10 cellular contexts compared by ENCODE assay signal in the genomic region with DNA sequence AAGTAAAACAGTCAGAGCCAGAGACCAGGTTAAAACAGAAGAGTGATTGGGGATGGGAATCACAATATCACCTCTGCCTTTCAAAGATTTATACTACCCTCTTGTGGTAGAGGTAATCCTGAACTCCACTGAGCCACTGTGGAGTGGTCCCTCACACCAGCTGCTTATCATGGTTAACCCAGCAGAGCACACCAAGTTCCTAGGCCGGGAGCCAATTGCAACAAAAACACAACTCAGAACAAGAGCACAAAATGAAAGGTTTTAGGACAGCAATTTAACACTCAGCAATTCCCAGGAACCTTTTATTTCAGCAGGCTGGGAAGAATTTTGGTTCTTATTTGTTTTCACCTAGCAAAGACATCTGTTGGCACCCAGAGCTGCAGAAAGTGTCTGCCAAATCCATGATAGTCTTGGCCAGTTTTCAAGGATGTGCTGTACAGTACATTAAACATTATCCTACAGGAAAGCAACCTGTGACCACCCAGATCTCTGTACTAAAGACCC.
DNase-seq lines count a peak whose midpoint lies in the region; ATAC-seq and FAIRE-seq lines count a peak whose summit lies in the region.
"Had no signal": no experiment of that assay in that cellular context is flagged by ENCODE, and none has a peak within 500 bp of the region (broad histone marks: within the 10 kb centered on the region; RNA-seq: fewer than 3 reads in every experiment).

No MANE protein-coding gene starts in this region.

- H3K27ac ChIP-seq in SJCRH30 (no peak overlapping the region), right cardiac atrium (ENCODE audit: low read length) (no peak overlapping the region)
- H3K27ac ChIP-seq: SJSA1 had no signal

- WGBS in right cardiac atrium = 5% methylated on average over 1 of the region's 1 CpG

- DNase-seq in NCI-H748 (lab: John Stamatoyannopoulos, UW; ENCODE audit: unreplicated experiment) (peak; percentile 27), NCI-H748 treated with DMSO at 0.1 percent for 48 hours (lab: John Stamatoyannopoulos, UW) (no peak), SJCRH30 (peak; percentile 27 to 56), right cardiac atrium (peak; percentile 44 to 83 (median 64)), urothelium cell line (ENCODE audit: low spot score) (peak; percentile 10), GM19238 (ENCODE audit: insufficient read length, low spot score) (no peak)
- DNase-seq in stimulated activated CD4-positive, alpha-beta T cell treated with anti-CD3 and anti-CD28 coated beads, Interleukin-2, amount 100 ng/mL, for 24 hours = no peak

- H3K9me3 ChIP-seq in SJCRH30 (replicated peaks) (no peaks in the 10 kb centered on the region), right cardiac atrium (ENCODE audit: control insufficient read depth, low read length) (no peaks in the 10 kb centered on the region)
- H3K9me3 ChIP-seq: SJSA1 had no signal

- no peaks in the 10 kb centered on the region for H3K27me3 ChIP-seq in SJCRH30
- H3K27me3 ChIP-seq in right cardiac atrium (ENCODE audit: control insufficient read depth, insufficient read depth) = no peaks in the 10 kb centered on the region
- H3K27me3 ChIP-seq: SJSA1 had no signal

- H3K4me1 ChIP-seq in SJCRH30 (no peaks in the 10 kb centered on the region), right cardiac atrium (ENCODE audit: control insufficient read depth, insufficient read depth, low read length) (no peaks in the 10 kb centered on the region)
- H3K4me1 ChIP-seq: SJSA1 had no signal

- no peaks in the 10 kb centered on the region for H3K36me3 ChIP-seq in SJCRH30
- H3K36me3 ChIP-seq: SJSA1 had no signal

- no peak overlapping the region for H3K4me3 ChIP-seq in SJCRH30
- H3K4me3 ChIP-seq in right cardiac atrium (ENCODE audit: low read length) = no peak overlapping the region
- H3K4me3 ChIP-seq: lung, SJSA1 had no signal

- intact Hi-C loops in right cardiac atrium (cut with DNase I) = no loop called here

- peak; percentile 92 to 96 for ATAC-seq in right cardiac atrium
- ATAC-seq in GM21825 (IDR thresholded peaks at IDR 0.05; ENCODE audit: unreplicated experiment) = no peak

- FAIRE-seq in urothelium cell line (lab: Jason Lieb, UNC) = no peak

Comparison
In these comparisons a context has a peak if more than half of its experiments do, and no peak if none do; other contexts are left out.
1. DNase-seq: peak in NCI-H748 (single experiment), SJCRH30 (2 of 2), right cardiac atrium (3 of 3) and urothelium cell line (single experiment); none in NCI-H748 treated with DMSO at 0.1 percent for 48 hours (single experiment), stimulated activated CD4-positive, alpha-beta T cell treated with anti-CD3 and anti-CD28 coated beads, Interleukin-2, amount 100 ng/mL, for 24 hours (0 of 2) and GM19238 (single experiment).